In genomic region chr15:40796041-40796440, GRCh38 we compare ENCODE assay signal across 18 cellular contexts. TPM values are rescaled to one million over a fixed set of nuclear protein-coding genes. Genes with fewer than 3 reads are reported as not detected.
"Had no signal": no experiment of that assay in that cellular context is flagged by ENCODE, and none has a peak within 500 bp of the region (broad histone marks: within the 10 kb centered on the region; RNA-seq: fewer than 3 reads in every experiment).

No MANE protein-coding gene starts in this region.

- DNase-seq: activated CD4-positive, alpha-beta T cell treated with anti-CD3 and anti-CD28 coated beads, Interleukin-2, amount 50 U/mL, for 1 hour; activated effector memory CD4-positive, alpha-beta T cell treated with Interleukin-2 at 50 U/mL for 16 hours; amniotic stem cell; body of pancreas; dorsolateral prefrontal cortex; esophagus squamous epithelium; foreskin fibroblast; islet precursor cell; midbrain; stimulated activated naive CD4-positive, alpha-beta T cell treated with Interleukin-2 at 50 U/mL for 16 hours; T-helper 2 cell; upper lobe of right lung had no signal

- ATAC-seq: activated naive CD4-positive, alpha-beta T cell treated with anti-CD3 and anti-CD28 coated beads, Interleukin-2, amount 50 U/mL, for 72 hours; body of pancreas; left lung had no signal

- H3K27ac Mint-ChIP-seq: activated naive CD4-positive, alpha-beta T cell treated with anti-CD3 and anti-CD28 coated beads, Interleukin-2, amount 50 U/mL, for 72 hours had no signal

- H3K9me3 ChIP-seq: body of pancreas, esophagus squamous epithelium, left lung, suprapubic skin, upper lobe of right lung had no signal

- H3K4me3 ChIP-seq: body of pancreas, dorsolateral prefrontal cortex, esophagus squamous epithelium, left lung, smooth muscle cell, suprapubic skin, upper lobe of right lung had no signal

- H3K9me3 Mint-ChIP-seq: activated naive CD4-positive, alpha-beta T cell treated with anti-CD3 and anti-CD28 coated beads, Interleukin-2, amount 50 U/mL, for 72 hours had no signal

- H3K27ac ChIP-seq: dorsolateral prefrontal cortex, parathyroid adenoma, suprapubic skin, upper lobe of right lung had no signal

- H3K27me3 ChIP-seq: body of pancreas, dorsolateral prefrontal cortex, esophagus squamous epithelium, left lung, suprapubic skin, upper lobe of right lung had no signal

RNA-seq across cellular contexts. Expression of gene PPP1R14D, which starts 32.5 kb away (rescaled TPM):
- total RNA-seq: activated CD8-positive, alpha-beta memory T cell treated with anti-CD3 and anti-CD28 coated beads for 36 hours; activated naive CD4-positive, alpha-beta T cell treated with anti-CD3 and anti-CD28 coated beads, Interleukin-2, amount 50 U/mL, for 72 hours; body of pancreas; dorsolateral prefrontal cortex; smooth muscle cell; suprapubic skin had no signal
